Comparison of ENCODE assay signal across 10 cellular contexts in the genomic region with DNA sequence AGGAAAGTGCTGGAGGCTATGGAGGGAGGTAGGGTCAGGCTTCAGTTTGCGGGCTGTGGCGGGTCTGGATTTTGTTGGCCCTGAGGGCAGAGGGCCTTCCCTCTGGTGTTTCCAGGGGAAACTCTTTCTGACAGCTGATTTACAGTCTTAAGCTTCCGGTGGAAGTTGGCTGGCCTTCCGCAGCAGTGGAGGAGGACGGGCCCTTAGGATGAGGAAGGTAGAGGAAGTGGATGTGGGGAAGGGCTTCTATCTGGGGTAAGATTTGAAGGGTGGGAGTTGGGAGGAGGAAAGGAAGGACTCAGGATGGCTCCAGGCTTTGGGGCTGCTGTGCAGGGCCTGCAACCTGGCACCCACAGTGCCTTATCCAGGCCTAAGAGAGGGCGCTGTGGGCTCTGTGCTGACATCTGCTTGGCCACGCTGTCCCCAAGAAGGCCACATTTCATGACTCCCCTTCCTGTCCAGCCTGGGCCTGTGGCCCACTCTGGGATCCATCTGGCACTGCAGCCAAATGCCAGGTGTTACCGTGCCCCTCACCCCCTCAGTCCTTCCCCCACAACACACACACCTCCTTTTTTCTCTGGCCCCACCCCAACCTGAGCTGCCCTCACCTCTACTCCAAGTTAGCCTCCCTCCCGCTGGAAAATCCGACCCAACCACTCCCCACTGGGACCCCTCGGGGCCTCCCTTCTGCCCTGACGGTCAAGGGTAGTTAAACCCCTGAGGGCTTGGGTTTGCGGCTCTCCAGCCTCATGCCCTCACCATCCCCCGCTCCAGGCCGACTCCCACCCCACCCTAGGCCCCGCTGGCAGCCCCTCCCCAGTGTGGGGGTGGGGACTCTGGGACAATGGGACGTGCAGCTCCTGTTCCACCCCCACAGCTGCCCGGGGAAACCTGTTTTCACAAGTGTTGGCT. TPM values are rescaled to one million over a fixed set of nuclear protein-coding genes. Genes with fewer than 3 reads are reported as not detected.
DNase-seq lines count a peak whose midpoint lies in the region; ATAC-seq and TF ChIP-seq lines count a peak whose summit lies in the region.
"Had no signal": no experiment of that assay in that cellular context is flagged by ENCODE, and none has a peak within 500 bp of the region (broad histone marks: within the 10 kb centered on the region; RNA-seq: fewer than 3 reads in every experiment).

No MANE protein-coding gene starts in this region.

- H3K27me3 ChIP-seq in neuron (ENCODE audit: insufficient read depth, low read length) (peaks cover 7% of the 10 kb centered on the region), ascending aorta (no peaks in the 10 kb centered on the region)

- TF ChIP-seq CTCF in epithelial cell of esophagus (IDR thresholded peaks at IDR 0.05; ENCODE audit: insufficient read depth, low read depth, low read length, missing control alignments) (peak; percentile 3), ascending aorta (IDR thresholded peaks at IDR 0.05) (no peak)

- H3K27ac ChIP-seq in ascending aorta, result no peak overlapping the region

- H3K9me3 ChIP-seq in neuron (ENCODE audit: low read length) (no peaks in the 10 kb centered on the region), ascending aorta (no peaks in the 10 kb centered on the region)

- ATAC-seq in HG02973 (IDR thresholded peaks at IDR 0.05; ENCODE audit: unreplicated experiment), result no peak

- intact Hi-C loops in ascending aorta (cut with DNase I), result no loop called here

- peak; percentile 32 for DNase-seq in G401 (ENCODE audit: low spot score)
- DNase-seq in NCI-H2227 treated with DMSO at 0.1 percent for 48 hours (lab: John Stamatoyannopoulos, UW), result peak; percentile 51
- DNase-seq in epithelial cell of esophagus (ENCODE audit: low read depth), result peak; percentile 65
- DNase-seq in ascending aorta (ENCODE audit: low spot score in 2 of 2), result no peak
- DNase-seq in epidermal melanocyte (ENCODE audit: insufficient read length, low spot score), result no peak
- no peak for DNase-seq in amygdala (lab: John Stamatoyannopoulos, UW)
- DNase-seq: anterior cingulate cortex; stimulated activated CD8-positive, alpha-beta memory T cell treated with anti-CD3 and anti-CD28 coated beads, Interleukin-4, amount 100 ng/mL, for 48 hours had no signal

- H3K4me3 ChIP-seq in epithelial cell of esophagus (ENCODE audit: low read length), result no peak overlapping the region
- H3K4me3 ChIP-seq in neuron (ENCODE audit: low read length), result no peak overlapping the region
- no peak overlapping the region for H3K4me3 ChIP-seq in ascending aorta

- in situ Hi-C loops in G401 (cut with HindIII; ENCODE audit: low sequenced_read_pairs), result no loop called here

- H3K36me3 ChIP-seq in neuron (ENCODE audit: insufficient read depth, low read length) (no peaks in the 10 kb centered on the region), ascending aorta (no peaks in the 10 kb centered on the region)

- H3K4me1 ChIP-seq in neuron (ENCODE audit: insufficient read depth, low read length) (peaks cover 17% of the 10 kb centered on the region), ascending aorta (no peaks in the 10 kb centered on the region)

- H2AFZ ChIP-seq in neuron (ENCODE audit: low read depth, low read length), result peak overlapping the region; percentile 18

RNA-seq across cellular contexts. Expression of gene PPP1R13B, which starts 7.7 kb away (rescaled TPM):
- total RNA-seq in G401 (2014; rRNA removed; shearing (Covaris generic)), result 9.4 and 12.8 TPM in 2 replicates
- total RNA-seq in ascending aorta, result 32.7 TPM

Comparison
In these comparisons a context has a peak if more than half of its experiments do, and no peak if none do; other contexts are left out.
1. DNase-seq: peak in G401 (single experiment), NCI-H2227 treated with DMSO at 0.1 percent for 48 hours (single experiment) and epithelial cell of esophagus (single experiment); none in ascending aorta (0 of 2), epidermal melanocyte (single experiment) and amygdala (0 of 56).